Comparison of ENCODE assay signal across 14 cellular contexts in the genomic region with DNA sequence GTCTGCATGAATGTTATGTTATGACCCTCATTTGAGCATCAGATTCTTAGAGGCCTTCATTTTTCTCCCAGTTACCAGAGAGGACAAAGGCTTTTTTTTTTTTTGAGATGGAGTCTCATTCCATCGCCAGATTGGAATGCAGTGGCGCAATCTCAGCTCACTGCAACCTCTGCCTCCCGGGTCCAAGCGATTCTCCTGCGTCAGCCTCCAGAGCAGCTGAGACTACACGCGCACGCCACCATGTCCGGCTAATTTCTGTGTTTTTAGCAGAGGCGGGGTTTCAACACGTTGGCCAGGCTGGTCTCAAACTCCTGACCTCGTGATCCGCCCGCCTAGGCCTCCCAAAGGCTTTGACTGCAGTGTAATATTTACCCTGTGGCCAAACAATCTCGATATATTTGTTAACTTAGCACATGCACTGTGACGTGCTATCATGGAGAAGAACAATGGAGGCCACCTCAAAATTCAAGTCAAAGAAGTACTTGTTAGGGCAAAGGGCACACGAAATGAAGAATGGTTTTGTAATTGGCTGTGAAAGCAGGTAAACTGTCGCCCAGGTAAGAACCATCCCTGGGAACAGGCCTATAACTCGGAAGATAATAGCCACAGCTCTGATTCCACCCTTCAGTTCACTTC.
DNase-seq lines count a peak whose midpoint lies in the region; ATAC-seq and TF ChIP-seq lines count a peak whose summit lies in the region.
"Had no signal": no experiment of that assay in that cellular context is flagged by ENCODE, and none has a peak within 500 bp of the region (broad histone marks: within the 10 kb centered on the region; RNA-seq: fewer than 3 reads in every experiment).

No MANE protein-coding gene starts in this region.

- no peaks in the 10 kb centered on the region for H3K27me3 ChIP-seq in GM23248 (replicated peaks; ENCODE audit: insufficient read depth)

- H3K4me2 ChIP-seq in GM23248 (ENCODE audit: unreplicated experiment): no peak overlapping the region

- 80 to 81% methylated on average over 19 of the region's 19 CpGs for WGBS in GM23248 (ENCODE audit: low coverage in 1 of 2, low lambda C conversion rate in 2 of 2, missing lambda C conversion rate in 2 of 2), 2 experiments

- H3K9me2 ChIP-seq in GM23248 (ENCODE audit: insufficient read depth): no peaks in the 10 kb centered on the region

- H3K36me3 ChIP-seq in GM23248 (ENCODE audit: low read depth): no peaks in the 10 kb centered on the region

- peak overlapping the region; percentile 55 for H3K27ac Mint-ChIP-seq in progenitor cell of endocrine pancreas
- H3K27ac Mint-ChIP-seq: stimulated activated naive CD8-positive, alpha-beta T cell treated with anti-CD3 and anti-CD28 coated beads, Interleukin-15, amount 100 ng/mL, for 72 hours; T-helper 2 cell treated with Interferon-gamma antibody and Interleukin-4, amounts not matched to agents 5 μg/mL and 100 μg/mL, for 36 hours had no signal

- no peaks in the 10 kb centered on the region for H3K9me3 ChIP-seq in GM23248 (ENCODE audit: low read depth)

- no peak overlapping the region for H3K27ac ChIP-seq in GM23248
- H3K27ac ChIP-seq: C4-2B, coronary artery had no signal

- no peaks in the 10 kb centered on the region for H4K20me1 ChIP-seq in GM23248 (ENCODE audit: insufficient read depth)

- ATAC-seq in activated T-cell treated with anti-CD3 and anti-CD28 coated beads, Interleukin-2, amount 50 U/mL, for 4 hours: no peak
- ATAC-seq in GM21390 (IDR thresholded peaks at IDR 0.05; ENCODE audit: unreplicated experiment): no peak
- ATAC-seq: left ventricle myocardium superior; stimulated activated naive CD8-positive, alpha-beta T cell treated with anti-CD3 and anti-CD28 coated beads, Interleukin-15, amount 100 ng/mL, for 72 hours had no signal

- H3K9ac ChIP-seq in GM23248: no peak overlapping the region

- in situ Hi-C loops in GM23248 (cut with MboI): no loop called here

- H3K27me3 Mint-ChIP-seq in progenitor cell of endocrine pancreas: peaks cover 8% of the 10 kb centered on the region
- no peaks in the 10 kb centered on the region for H3K27me3 Mint-ChIP-seq in activated T-cell treated with anti-CD3 and anti-CD28 coated beads, Interleukin-2, amount 50 U/mL, for 4 hours (ENCODE audit: low read depth)
- H3K27me3 Mint-ChIP-seq: stimulated activated naive CD8-positive, alpha-beta T cell treated with anti-CD3 and anti-CD28 coated beads, Interleukin-15, amount 100 ng/mL, for 72 hours had no signal

- no peaks in the 10 kb centered on the region for H3F3A ChIP-seq in GM23248 (ENCODE audit: insufficient read depth)

- no peaks in the 10 kb centered on the region for H3K79me2 ChIP-seq in GM23248 (ENCODE audit: insufficient read depth)

- no peaks in the 10 kb centered on the region for H3K4me1 ChIP-seq in GM23248 (ENCODE audit: insufficient read depth)

- H3K4me1 Mint-ChIP-seq in progenitor cell of endocrine pancreas (ENCODE audit: low read depth): no peaks in the 10 kb centered on the region
- no peaks in the 10 kb centered on the region for H3K4me1 Mint-ChIP-seq in activated T-cell treated with anti-CD3 and anti-CD28 coated beads, Interleukin-2, amount 50 U/mL, for 4 hours (ENCODE audit: low read depth)
- H3K4me1 Mint-ChIP-seq: stimulated activated naive CD8-positive, alpha-beta T cell treated with anti-CD3 and anti-CD28 coated beads, Interleukin-15, amount 100 ng/mL, for 72 hours had no signal

- TF ChIP-seq CTCF in choroid plexus epithelial cell (conservative IDR thresholded peaks at IDR 0.05; ENCODE audit: low read depth, low read length) (no peak), progenitor cell of endocrine pancreas (IDR thresholded peaks at IDR 0.05; ENCODE audit: unreplicated experiment) (no peak)

- H3K9me3 Mint-ChIP-seq in progenitor cell of endocrine pancreas (ENCODE audit: low read depth): no peaks in the 10 kb centered on the region
- H3K9me3 Mint-ChIP-seq in activated T-cell treated with anti-CD3 and anti-CD28 coated beads, Interleukin-2, amount 50 U/mL, for 4 hours: peaks cover 23% of the 10 kb centered on the region

- no peaks in the 10 kb centered on the region for H3K36me3 Mint-ChIP-seq in progenitor cell of endocrine pancreas (ENCODE audit: insufficient read depth)
- peaks cover 31% of the 10 kb centered on the region for H3K36me3 Mint-ChIP-seq in activated T-cell treated with anti-CD3 and anti-CD28 coated beads, Interleukin-2, amount 50 U/mL, for 4 hours (ENCODE audit: insufficient read depth)

- DNase-seq in GM23248: peak; percentile 28
- peak; percentile 47 for DNase-seq in NCI-H226
- DNase-seq in choroid plexus epithelial cell (ENCODE audit: low read depth): peak; percentile 71
- DNase-seq in progenitor cell of endocrine pancreas (ENCODE audit: low spot score, unreplicated experiment): no peak
- DNase-seq in activated T-cell treated with anti-CD3 and anti-CD28 coated beads, Interleukin-2, amount 50 U/mL, for 4 hours: no peak
- no peak for DNase-seq in occipital lobe (lab: John Stamatoyannopoulos, UW)
- DNase-seq: activated CD4-positive, alpha-beta T cell treated with anti-CD3 and anti-CD28 coated beads for 1 hour; left ventricle myocardium superior; NCI-H2171; stimulated activated naive CD8-positive, alpha-beta T cell treated with anti-CD3 and anti-CD28 coated beads, Interleukin-15, amount 100 ng/mL, for 72 hours had no signal

- H2AFZ ChIP-seq in GM23248: no peak overlapping the region

- H3K4me3 ChIP-seq in GM23248 (no peak overlapping the region), choroid plexus epithelial cell (ENCODE audit: low read depth, low read length) (no peak overlapping the region)
- H3K4me3 ChIP-seq: coronary artery had no signal

- H3K4me3 Mint-ChIP-seq in progenitor cell of endocrine pancreas (ENCODE audit: low read depth): no peak overlapping the region
- H3K4me3 Mint-ChIP-seq in activated T-cell treated with anti-CD3 and anti-CD28 coated beads, Interleukin-2, amount 50 U/mL, for 4 hours: no peak overlapping the region
- H3K4me3 Mint-ChIP-seq: stimulated activated naive CD8-positive, alpha-beta T cell treated with anti-CD3 and anti-CD28 coated beads, Interleukin-15, amount 100 ng/mL, for 72 hours; T-helper 2 cell treated with Interferon-gamma antibody and Interleukin-4, amounts not matched to agents 5 μg/mL and 100 μg/mL, for 36 hours had no signal

Comparison
In these comparisons a context has a peak if more than half of its experiments do, and no peak if none do; other contexts are left out.
1. DNase-seq: peak in GM23248 (single experiment), NCI-H226 (single experiment) and choroid plexus epithelial cell (single experiment); none in progenitor cell of endocrine pancreas (single experiment), activated T-cell treated with anti-CD3 and anti-CD28 coated beads, Interleukin-2, amount 50 U/mL, for 4 hours (single experiment) and occipital lobe (single experiment).